1 cellular context compared by ENCODE assay signal in genomic region chr3:67578416-67578815, GRCh38.
TF ChIP-seq lines count a peak whose summit lies in the region.

No MANE protein-coding gene starts in this region.

TF ChIP-seq in WTC11, 78 proteins besides CTCF, POLR2A, EP300 and RAD21 (continued from another document):
- TF ChIP-seq ATF6 (CRISPR knock-in tag; IDR thresholded peaks at IDR 0.05) (no peak), IRF1 (CRISPR knock-in tag; IDR thresholded peaks at IDR 0.05) (no peak), E2F5 (CRISPR knock-in tag; IDR thresholded peaks at IDR 0.05) (no peak), OVOL2 (CRISPR knock-in tag; IDR thresholded peaks at IDR 0.05; ENCODE audit: borderline replicate concordance) (no peak), PREB (CRISPR knock-in tag; IDR thresholded peaks at IDR 0.05; ENCODE audit: borderline replicate concordance) (no peak), RELA (CRISPR knock-in tag; IDR thresholded peaks at IDR 0.05; ENCODE audit: borderline replicate concordance) (no peak)
